In genomic region chr1:223731076-223731770, GRCh38 we compare ENCODE assay signal across 9 cellular contexts. TPM values are rescaled to one million over a fixed set of nuclear protein-coding genes. Genes with fewer than 3 reads are reported as not detected.
DNase-seq lines count a peak whose midpoint lies in the region; ATAC-seq and TF ChIP-seq lines count a peak whose summit lies in the region.
"Had no signal": no experiment of that assay in that cellular context is flagged by ENCODE, and none has a peak within 500 bp of the region (broad histone marks: within the 10 kb centered on the region; RNA-seq: fewer than 3 reads in every experiment).

No MANE protein-coding gene starts in this region.

- 49 to 61% (median 51%) methylated on average over 12 to 13 of the region's 13 CpGs for WGBS in adrenal gland, 4 donors

- H3K4me1 ChIP-seq in adrenal gland (replicated peaks in 1 of 2): peaks cover 57 to 61% of the 10 kb centered on the region in 2 donors

- ATAC-seq in GM18858 (IDR thresholded peaks at IDR 0.05; ENCODE audit: unreplicated experiment): no peak
- ATAC-seq in HG02610 (IDR thresholded peaks at IDR 0.05; ENCODE audit: unreplicated experiment): no peak
- no peak for ATAC-seq in HG02623 (IDR thresholded peaks at IDR 0.05; ENCODE audit: unreplicated experiment)
- no peak for ATAC-seq in HG02763 (IDR thresholded peaks at IDR 0.05; ENCODE audit: unreplicated experiment)
- ATAC-seq: activated T-cell treated with anti-CD3 and anti-CD28 coated beads, Interleukin-2, amount 50 U/mL, for 4 hours had no signal

- peak; percentile 59 for DNase-seq in HCEC 1CT
- DNase-seq in adrenal gland: peak; percentile 50 to 88 (median 77)
- DNase-seq in hepatic stellate cell (ENCODE audit: low spot score): peak; percentile 65
- DNase-seq: activated T-cell treated with anti-CD3 and anti-CD28 coated beads, Interleukin-2, amount 50 U/mL, for 4 hours had no signal

- H3K27me3 ChIP-seq in adrenal gland: no peaks in the 10 kb centered on the region

- peak in 1 of 2 donors; percentile 30 for TF ChIP-seq POLR2A in adrenal gland (IDR thresholded peaks at IDR 0.05)

- peak overlapping the region in 4 of 5 donors; percentile 0 to 79 (median 70) for H3K27ac ChIP-seq in adrenal gland
- H3K27ac ChIP-seq in skin epidermis: peak overlapping the region in 15 of 21 experiments; percentile 2 to 78 (median 37)

- no peak overlapping the region for H3K4me3 ChIP-seq in adrenal gland
- no peak overlapping the region for H3K4me3 ChIP-seq in skin epidermis

- TF ChIP-seq CTCF in adrenal gland (IDR thresholded peaks at IDR 0.05): no peak

- no peaks in the 10 kb centered on the region for H3K9me3 ChIP-seq in adrenal gland (replicated peaks in 1 of 3)

- peaks cover 0 to 6% of the 10 kb centered on the region in 2 donors for H3K36me3 ChIP-seq in adrenal gland (replicated peaks in 1 of 2)

- intact Hi-C loops in adrenal gland (cut with DNase I): no loop called here

RNA-seq across cellular contexts. Expression of gene CAPN2, which starts 18.9 kb away (rescaled TPM):
- total RNA-seq in adrenal gland: 100 to 1,000 TPM; 117 to 214 (median 199) TPM
- 100 to 1,000 TPM; 110 to 366 (median 258) TPM for polyA plus RNA-seq in adrenal gland
